Comparison of ENCODE assay signal across 18 cellular contexts in the genomic region with DNA sequence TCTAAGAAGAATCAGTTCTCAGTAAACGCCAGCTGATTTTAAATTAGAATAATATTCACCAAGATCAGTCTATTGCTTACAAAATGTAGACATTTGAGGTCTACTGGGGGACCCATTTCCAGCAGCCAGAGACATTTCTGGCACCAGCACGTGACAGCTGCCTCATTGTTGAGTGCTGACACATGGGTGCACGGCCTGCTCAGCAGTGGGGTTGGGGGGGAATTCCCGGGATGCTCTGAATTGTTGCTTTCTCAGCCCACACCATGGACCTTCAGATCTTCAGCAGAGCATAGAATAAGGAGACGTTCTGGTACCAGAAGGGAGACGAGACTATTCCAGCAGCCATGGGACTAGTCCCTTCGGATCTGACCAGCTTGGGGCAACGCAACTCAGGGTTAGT. TPM values are rescaled to one million over a fixed set of nuclear protein-coding genes. Genes with fewer than 3 reads are reported as not detected.
"Had no signal": no experiment of that assay in that cellular context is flagged by ENCODE, and none has a peak within 500 bp of the region (broad histone marks: within the 10 kb centered on the region; RNA-seq: fewer than 3 reads in every experiment).

No MANE protein-coding gene starts in this region.

- DNase-seq: activated CD4-positive, alpha-beta T cell treated with anti-CD3 and anti-CD28 coated beads for 1 hour; activated CD4-positive, alpha-beta T cell treated with anti-CD3 and anti-CD28 coated beads, Interleukin-2, amount 50 U/mL, for 48 hours; activated gamma-delta T cell treated with Interleukin-2 at 50 U/mL for 16 hours; activated naive CD8-positive, alpha-beta T cell treated with anti-CD3 and anti-CD28 coated beads for 36 hours; activated T-cell treated with anti-CD3 and anti-CD28 coated beads, Interleukin-2, amount 50 U/mL, for 48 hours; anterior cingulate cortex; colonic mucosa; foreskin keratinocyte; heart left ventricle; left ventricle myocardium superior; mesenchymal stem cell; ovary; stimulated activated CD4-positive, alpha-beta T cell treated with anti-CD3 and anti-CD28 coated beads, Interleukin-4, amount 100 ng/mL, for 1 hour; stimulated activated naive CD8-positive, alpha-beta T cell treated with anti-CD3 and anti-CD28 coated beads, Interleukin-15, amount 100 ng/mL, for 72 hours had no signal

- H3K27ac ChIP-seq: cardiac muscle cell, colonic mucosa, foreskin keratinocyte, heart left ventricle, ovary, vagina had no signal

- H3K9me3 ChIP-seq: colonic mucosa, ovary, vagina had no signal

- H3K27ac Mint-ChIP-seq: activated naive CD8-positive, alpha-beta T cell treated with anti-CD3 and anti-CD28 coated beads for 36 hours; stimulated activated naive CD8-positive, alpha-beta T cell treated with anti-CD3 and anti-CD28 coated beads, Interleukin-15, amount 100 ng/mL, for 72 hours had no signal

- FAIRE-seq: keratinocyte had no signal

- ATAC-seq: foreskin keratinocyte; heart left ventricle; left ventricle myocardium superior; stimulated activated naive CD8-positive, alpha-beta T cell treated with anti-CD3 and anti-CD28 coated beads, Interleukin-15, amount 100 ng/mL, for 72 hours had no signal

- H3K36me3 ChIP-seq: cardiac muscle cell, colonic mucosa, heart left ventricle, ovary, vagina had no signal

- H3K27me3 Mint-ChIP-seq: activated naive CD8-positive, alpha-beta T cell treated with anti-CD3 and anti-CD28 coated beads for 36 hours had no signal

- H3K4me1 Mint-ChIP-seq: activated naive CD8-positive, alpha-beta T cell treated with anti-CD3 and anti-CD28 coated beads for 36 hours; stimulated activated naive CD8-positive, alpha-beta T cell treated with anti-CD3 and anti-CD28 coated beads, Interleukin-15, amount 100 ng/mL, for 72 hours had no signal

- H3K27me3 ChIP-seq: cardiac muscle cell, colonic mucosa, foreskin keratinocyte, heart left ventricle, ovary, vagina had no signal

- H3K4me3 ChIP-seq: cardiac muscle cell, colonic mucosa, heart left ventricle, ovary, vagina had no signal

- H3K4me1 ChIP-seq: colonic mucosa, foreskin keratinocyte, heart left ventricle, vagina had no signal

- H3K4me3 Mint-ChIP-seq: activated naive CD8-positive, alpha-beta T cell treated with anti-CD3 and anti-CD28 coated beads for 36 hours; neural crest cell; stimulated activated naive CD8-positive, alpha-beta T cell treated with anti-CD3 and anti-CD28 coated beads, Interleukin-15, amount 100 ng/mL, for 72 hours had no signal

RNA-seq across cellular contexts. Expression of gene PLEKHG7, which starts 18.3 kb away (rescaled TPM):
- total RNA-seq: activated naive CD8-positive, alpha-beta T cell treated with anti-CD3 and anti-CD28 coated beads for 36 hours; cardiac muscle cell; foreskin keratinocyte; left ventricle myocardium superior; neural crest cell; vagina had no signal
- polyA plus RNA-seq: cardiac muscle cell, foreskin keratinocyte, heart left ventricle, keratinocyte, ovary had no signal
